2 cellular contexts compared by ENCODE assay signal in genomic region chr1:149931212-149931805, GRCh38.
TF ChIP-seq lines count a peak whose summit lies in the region.

No MANE protein-coding gene starts in this region.

TF ChIP-seq in SK-N-SH, 30 proteins besides CTCF, POLR2A, EP300 and RAD21:
- TF ChIP-seq NRF1 (IDR thresholded peaks at IDR 0.05; ENCODE audit: low read depth, low read length) = no peak
- no peak for TF ChIP-seq JUND (IDR thresholded peaks at IDR 0.05)
- TF ChIP-seq RXRA (IDR thresholded peaks at IDR 0.05; ENCODE audit: borderline replicate concordance, low read depth) = no peak
- TF ChIP-seq NFIC (IDR thresholded peaks at IDR 0.05; ENCODE audit: borderline replicate concordance) = no peak
- no peak for TF ChIP-seq FOXM1 (IDR thresholded peaks at IDR 0.05; ENCODE audit: low read depth)
- TF ChIP-seq REST (IDR thresholded peaks at IDR 0.05; ENCODE audit: low read depth, low read length) = no peak
- TF ChIP-seq RFX5 (IDR thresholded peaks at IDR 0.05; ENCODE audit: low read length) = no peak
- no peak for TF ChIP-seq SMC3 (IDR thresholded peaks at IDR 0.05; ENCODE audit: low read depth, low read length)
- no peak for TF ChIP-seq TEAD4 (IDR thresholded peaks at IDR 0.05; ENCODE audit: borderline replicate concordance, insufficient read depth)
- TF ChIP-seq TAF1 (IDR thresholded peaks at IDR 0.05; ENCODE audit: borderline replicate concordance, low read depth, low read length) = no peak
- TF ChIP-seq MAX (IDR thresholded peaks at IDR 0.05; ENCODE audit: low read depth) = no peak
- TF ChIP-seq IRF3 (IDR thresholded peaks at IDR 0.05; ENCODE audit: low read depth, low read length) = no peak
- no peak for TF ChIP-seq USF2 (IDR thresholded peaks at IDR 0.05; ENCODE audit: borderline replicate concordance, low read depth, low read length)
- TF ChIP-seq FOXJ3 (CRISPR knock-in tag; IDR thresholded peaks at IDR 0.05) = no peak
- no peak for TF ChIP-seq YY1 (IDR thresholded peaks at IDR 0.05; ENCODE audit: low read depth)
- no peak for TF ChIP-seq TCF12 (IDR thresholded peaks at IDR 0.05)
- no peak for TF ChIP-seq ELF1 (IDR thresholded peaks at IDR 0.05)
- TF ChIP-seq PBX3 (IDR thresholded peaks at IDR 0.05) = no peak
- TF ChIP-seq ZBTB33 (IDR thresholded peaks at IDR 0.05; ENCODE audit: borderline replicate concordance, low read depth) = no peak
- no peak for TF ChIP-seq EZH2phosphoT487 (IDR thresholded peaks at IDR 0.05; ENCODE audit: borderline replicate concordance, low read depth)

TF ChIP-seq in SK-N-SH treated with all-trans-retinoic acid at 6 μM for 48 hours, 23 proteins besides CTCF, POLR2A, EP300 and RAD21:
- no peak for TF ChIP-seq POU6F1 (CRISPR knock-in tag; IDR thresholded peaks at IDR 0.05; ENCODE audit: borderline replicate concordance, low read depth)
- TF ChIP-seq TCF4 (CRISPR knock-in tag; IDR thresholded peaks at IDR 0.05; ENCODE audit: borderline replicate concordance) = no peak
- TF ChIP-seq CSRNP3 (CRISPR knock-in tag; IDR thresholded peaks at IDR 0.05) = no peak
- no peak for TF ChIP-seq TSHZ2 (CRISPR knock-in tag; IDR thresholded peaks at IDR 0.05)
- no peak for TF ChIP-seq PATZ1 (CRISPR knock-in tag; IDR thresholded peaks at IDR 0.05; ENCODE audit: borderline replicate concordance)
- TF ChIP-seq ZNF565 (CRISPR knock-in tag; conservative IDR thresholded peaks at IDR 0.05; ENCODE audit: low read depth) = no peak
- TF ChIP-seq ZFP3 (CRISPR knock-in tag; IDR thresholded peaks at IDR 0.05) = no peak
- TF ChIP-seq GLIS3 (CRISPR knock-in tag; IDR thresholded peaks at IDR 0.05) = no peak
- no peak for TF ChIP-seq TOX (CRISPR knock-in tag; IDR thresholded peaks at IDR 0.05; ENCODE audit: borderline replicate concordance)
- no peak for TF ChIP-seq ISL1 (CRISPR knock-in tag; IDR thresholded peaks at IDR 0.05)
- TF ChIP-seq SNAI2 (CRISPR knock-in tag; IDR thresholded peaks at IDR 0.05) = no peak
- TF ChIP-seq OSR1 (CRISPR knock-in tag; IDR thresholded peaks at IDR 0.05) = no peak
- no peak for TF ChIP-seq ZNF8 (CRISPR knock-in tag; IDR thresholded peaks at IDR 0.05)
- no peak for TF ChIP-seq ZC3H10 (CRISPR knock-in tag; IDR thresholded peaks at IDR 0.05)
- no peak for TF ChIP-seq BACH2 (CRISPR knock-in tag; IDR thresholded peaks at IDR 0.05; ENCODE audit: borderline replicate concordance)
- TF ChIP-seq CREB5 (CRISPR knock-in tag; IDR thresholded peaks at IDR 0.05; ENCODE audit: low read depth) = no peak
- no peak for TF ChIP-seq ESRRG (CRISPR knock-in tag; IDR thresholded peaks at IDR 0.05)
- no peak for TF ChIP-seq ZNF70 (CRISPR knock-in tag; IDR thresholded peaks at IDR 0.05)
